Comparison of ENCODE assay signal across 16 cellular contexts in the genomic region with DNA sequence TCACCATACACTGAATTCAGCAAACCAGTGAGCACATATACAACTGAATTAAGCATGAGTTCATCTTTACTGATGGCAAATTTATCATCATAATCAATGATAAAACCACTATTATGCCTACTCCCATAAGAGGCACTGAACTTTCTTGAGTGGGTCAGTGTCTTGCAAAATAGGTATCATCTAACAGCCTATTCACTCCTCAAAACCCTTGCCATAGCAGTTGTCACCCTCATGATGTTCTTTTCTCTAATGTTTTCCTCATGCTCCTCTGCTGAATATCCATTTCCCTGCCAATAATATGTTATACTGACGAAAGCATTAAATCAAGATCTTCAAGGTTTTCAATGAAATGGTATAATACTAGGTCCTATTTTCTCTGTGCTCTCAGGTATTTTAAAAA. TPM values are rescaled to one million over a fixed set of nuclear protein-coding genes. Genes with fewer than 3 reads are reported as not detected.
DNase-seq lines count a peak whose midpoint lies in the region; ATAC-seq, FAIRE-seq and TF ChIP-seq lines count a peak whose summit lies in the region.
"Had no signal": no experiment of that assay in that cellular context is flagged by ENCODE, and none has a peak within 500 bp of the region (broad histone marks: within the 10 kb centered on the region; RNA-seq: fewer than 3 reads in every experiment).

No MANE protein-coding gene starts in this region.

- TF ChIP-seq CTCF in KMS-11 (conservative IDR thresholded peaks at IDR 0.05; ENCODE audit: low read depth, low read length) (no peak), endothelial cell of umbilical vein (IDR thresholded peaks at IDR 0.05; ENCODE audit: extremely low read depth in 1 of 2, insufficient read depth in 1 of 2, low read depth in 1 of 2, low read length in 2 of 2) (no peak), psoas muscle (IDR thresholded peaks at IDR 0.05) (no peak)

- no peak for DNase-seq in activated CD4-positive, alpha-beta T cell treated with anti-CD3 and anti-CD28 coated beads, Interleukin-2, amount 10 ng/mL, durations not matched to agents 24 days and 14 days
- no peak for DNase-seq in activated CD4-positive, alpha-beta T cell treated with anti-CD3 and anti-CD28 coated beads, Interleukin-2, amount 50 U/mL, for 1 hour
- DNase-seq in endothelial cell of umbilical vein (ENCODE audit: low read depth, low spot score) (no peak), psoas muscle (no peak), mesendoderm (no peak), KG1 (lab: John Stamatoyannopoulos, UW) (no peak)
- DNase-seq: DMS 273 treated with DMSO at 0.1 percent for 48 hours, foreskin melanocyte, NCI-H187 treated with DMSO at 0.1 percent for 48 hours, NCI-H774 had no signal

- H3K79me2 ChIP-seq in KMS-11 (ENCODE audit: insufficient read depth, low read depth): peaks cover 96% of the 10 kb centered on the region
- peaks cover 99% of the 10 kb centered on the region for H3K79me2 ChIP-seq in endothelial cell of umbilical vein (ENCODE audit: control insufficient read depth, insufficient read depth, low read length)
- peaks cover 87% of the 10 kb centered on the region for H3K79me2 ChIP-seq in mesendoderm (ENCODE audit: control insufficient read depth, insufficient read depth, low read length)

- no peak overlapping the region for H2BK5ac ChIP-seq in mesendoderm (ENCODE audit: low read length)

- dilution Hi-C loops in endothelial cell of umbilical vein (cut with MboI; ENCODE audit: extremely low pct_ligation_motif_present, low sequenced_read_pairs): no loop called here

- H3K27me3 ChIP-seq in KMS-11 (ENCODE audit: insufficient read depth, low read depth): no peaks in the 10 kb centered on the region
- H3K27me3 ChIP-seq in endothelial cell of umbilical vein (ENCODE audit: control insufficient read depth in 2 of 2, insufficient read depth in 2 of 2, low read length in 2 of 2): no peaks in the 10 kb centered on the region
- no peaks in the 10 kb centered on the region for H3K27me3 ChIP-seq in psoas muscle (ENCODE audit: insufficient read depth in 3 of 3, low read length in 2 of 3)
- no peaks in the 10 kb centered on the region for H3K27me3 ChIP-seq in mesendoderm (ENCODE audit: insufficient read depth, low read length, poor library complexity)
- H3K27me3 ChIP-seq: ascending aorta had no signal

- no peak overlapping the region for H2AFZ ChIP-seq in KMS-11 (ENCODE audit: low read depth)
- H2AFZ ChIP-seq in endothelial cell of umbilical vein (ENCODE audit: low read depth, low read length): no peak overlapping the region

- no peak overlapping the region for H3K4ac ChIP-seq in mesendoderm (ENCODE audit: low read depth, low read length)

- H2BK15ac ChIP-seq in mesendoderm (replicated peaks; ENCODE audit: low read depth): no peak overlapping the region

- peaks cover 3% of the 10 kb centered on the region; the same call in 1 of the 2 replicates for H3K36me3 ChIP-seq in KMS-11 (ENCODE audit: insufficient read depth)
- H3K36me3 ChIP-seq in endothelial cell of umbilical vein (ENCODE audit: control insufficient read depth in 2 of 2, extremely low read depth in 1 of 2, insufficient read depth in 2 of 2, low read length in 2 of 2): peaks cover 5 to 13% of the 10 kb centered on the region in 2 experiments
- H3K36me3 ChIP-seq in psoas muscle (ENCODE audit: insufficient read depth in 1 of 2, low read depth in 1 of 2): peaks cover 4 to 21% of the 10 kb centered on the region in 2 donors
- H3K36me3 ChIP-seq in mesendoderm (ENCODE audit: control insufficient read depth, insufficient read depth, low read length): peaks cover 2% of the 10 kb centered on the region

- no peak overlapping the region for H3K23ac ChIP-seq in mesendoderm (ENCODE audit: low read length)

- H3K27me3 Mint-ChIP-seq in activated CD4-positive, alpha-beta T cell treated with anti-CD3 and anti-CD28 coated beads, Interleukin-2, amount 10 ng/mL, durations not matched to agents 24 days and 14 days: no peaks in the 10 kb centered on the region

- peak overlapping the region; percentile 29; the same call in 1 of the 2 replicates for H3K4me2 ChIP-seq in KMS-11
- peak overlapping the region; percentile 28 for H3K4me2 ChIP-seq in endothelial cell of umbilical vein (ENCODE audit: insufficient read depth, low read length)
- no peak overlapping the region for H3K4me2 ChIP-seq in mesendoderm (ENCODE audit: low read length)

- WGBS in psoas muscle, 3 donors: 50 to 80% (median 59%) methylated on average over 1 of the region's 1 CpG
- WGBS in mesendoderm (ENCODE audit: extremely low coverage, insufficient coverage, low lambda C conversion rate): no CpG with 5 or more reads among the region's 1 CpG

- H3K27ac Mint-ChIP-seq in activated CD4-positive, alpha-beta T cell treated with anti-CD3 and anti-CD28 coated beads, Interleukin-2, amount 10 ng/mL, durations not matched to agents 24 days and 14 days: peak overlapping the region; percentile 71

- no peaks in the 10 kb centered on the region for H3K9me3 Mint-ChIP-seq in activated CD4-positive, alpha-beta T cell treated with anti-CD3 and anti-CD28 coated beads, Interleukin-2, amount 10 ng/mL, durations not matched to agents 24 days and 14 days

- no TSS peak for BruUV-seq in endothelial cell of umbilical vein (replicated peaks; lab: Mats Ljungman, UMichigan)

- intact Hi-C loops in activated CD4-positive, alpha-beta T cell treated with anti-CD3 and anti-CD28 coated beads, Interleukin-2, amount 10 ng/mL, durations not matched to agents 24 days and 14 days (cut with micrococcal nuclease): loop anchor here (10.0 kb wide), 1 partner anchor 1428 kb away; no protein-coding TSS in a partner anchor
- intact Hi-C loops in endothelial cell of umbilical vein (cut with micrococcal nuclease) (loop anchor here (10.0 kb wide), 2 partner anchors 232 to 892 kb away; no protein-coding TSS in a partner anchor), psoas muscle (cut with DNase I) (no loop called here)

- FAIRE-seq in endothelial cell of umbilical vein (lab: Jason Lieb, UNC): no peak
- FAIRE-seq: A549, TTC549 had no signal

- H3K4me3 ChIP-seq in KMS-11 (IDR thresholded peaks at IDR 0.05; ENCODE audit: insufficient read depth, low read depth, low read length): no peak overlapping the region
- no peak overlapping the region for H3K4me3 ChIP-seq in endothelial cell of umbilical vein (replicated peaks in 1 of 3; ENCODE audit: insufficient read depth in 1 of 3, low read depth in 1 of 3, low read length in 3 of 3)
- H3K4me3 ChIP-seq in psoas muscle: peak overlapping the region; percentile 31
- H3K4me3 ChIP-seq in mesendoderm (ENCODE audit: low read length): no peak overlapping the region
- H3K4me3 ChIP-seq: A549, K562 had no signal

- H3K4me1 Mint-ChIP-seq in activated CD4-positive, alpha-beta T cell treated with anti-CD3 and anti-CD28 coated beads, Interleukin-2, amount 10 ng/mL, durations not matched to agents 24 days and 14 days: peaks cover 59% of the 10 kb centered on the region

- H4K8ac ChIP-seq in mesendoderm (ENCODE audit: low read depth, low read length): no peak overlapping the region

- TF ChIP-seq POLR2A in endothelial cell of umbilical vein (IDR thresholded peaks at IDR 0.05; ENCODE audit: low read depth, low read length): no peak

- H3K9me1 ChIP-seq in endothelial cell of umbilical vein (replicated peaks; ENCODE audit: control insufficient read depth, extremely low read depth, insufficient read depth, low read length): no peaks in the 10 kb centered on the region

- no peak overlapping the region for H2BK120ac ChIP-seq in mesendoderm (ENCODE audit: low read depth, low read length)

- no peak overlapping the region for H3K4me3 Mint-ChIP-seq in activated CD4-positive, alpha-beta T cell treated with anti-CD3 and anti-CD28 coated beads, Interleukin-2, amount 10 ng/mL, durations not matched to agents 24 days and 14 days

- H3K4me1 ChIP-seq in KMS-11 (ENCODE audit: low read depth, poor library complexity, severe bottlenecking) (peaks cover 54% of the 10 kb centered on the region), endothelial cell of umbilical vein (ENCODE audit: control insufficient read depth, extremely low read depth, insufficient read depth, low read length) (peaks cover 27% of the 10 kb centered on the region), psoas muscle (peaks cover 66% of the 10 kb centered on the region), mesendoderm (ENCODE audit: control insufficient read depth, low read depth, low read length) (peaks cover 20% of the 10 kb centered on the region)

- H3K79me1 ChIP-seq in mesendoderm (ENCODE audit: low read length): no peaks in the 10 kb centered on the region

- POLR2A ChIA-PET in endothelial cell of umbilical vein (lab: Charles Lee): interaction anchor here (0.7 kb wide), 1 partner anchor 203 kb away, joined by 5 read pairs; no protein-coding TSS in a partner anchor

- H3K27ac ChIP-seq in KMS-11: peak overlapping the region; percentile 48; the same call in 1 of the 2 replicates
- no peak overlapping the region for H3K27ac ChIP-seq in endothelial cell of umbilical vein (ENCODE audit: insufficient read depth, low read depth, low read length)
- no peak overlapping the region for H3K27ac ChIP-seq in psoas muscle
- no peak overlapping the region for H3K27ac ChIP-seq in mesendoderm (ENCODE audit: low read depth, low read length)
- H3K27ac ChIP-seq: A549 had no signal

- H3K9ac ChIP-seq in KMS-11: no peak overlapping the region
- no peak overlapping the region for H3K9ac ChIP-seq in endothelial cell of umbilical vein (replicated peaks; ENCODE audit: extremely low read depth, insufficient read depth, low read length)
- H3K9ac ChIP-seq in mesendoderm (ENCODE audit: low read length): no peak overlapping the region

- no peak overlapping the region for H4K5ac ChIP-seq in mesendoderm (ENCODE audit: low read length)

- ATAC-seq in psoas muscle (peak in 3 of 4 donors; percentile 20 to 65 (median 40)), GM18511 (IDR thresholded peaks at IDR 0.05; ENCODE audit: unreplicated experiment) (no peak)
- ATAC-seq: A549 had no signal

- H3K9me3 ChIP-seq in endothelial cell of umbilical vein (replicated peaks; ENCODE audit: control insufficient read depth, insufficient read depth, low read length): no peaks in the 10 kb centered on the region
- H3K9me3 ChIP-seq in psoas muscle: no peaks in the 10 kb centered on the region
- H3K9me3 ChIP-seq: A549, ascending aorta had no signal

- H2AK5ac ChIP-seq in mesendoderm (ENCODE audit: low read length): no peak overlapping the region

- CTCF ChIA-PET in endothelial cell of umbilical vein (lab: Charles Lee): no interaction called here

- H4K20me1 ChIP-seq in KMS-11 (ENCODE audit: insufficient read depth): peaks cover 70% of the 10 kb centered on the region
- peaks cover 40% of the 10 kb centered on the region for H4K20me1 ChIP-seq in endothelial cell of umbilical vein (replicated peaks; ENCODE audit: control insufficient read depth, extremely low read depth, insufficient read depth, low read length)

- H3K18ac ChIP-seq in mesendoderm (ENCODE audit: low read length): no peak overlapping the region

- H3K56ac ChIP-seq in mesendoderm (ENCODE audit: low read length): no peak overlapping the region

- peaks cover 38% of the 10 kb centered on the region for H3K36me3 Mint-ChIP-seq in activated CD4-positive, alpha-beta T cell treated with anti-CD3 and anti-CD28 coated beads, Interleukin-2, amount 10 ng/mL, durations not matched to agents 24 days and 14 days (ENCODE audit: low read depth)

RNA-seq across cellular contexts. Expression of a gene that starts 5.6 kb away (rescaled TPM):
- total RNA-seq in activated CD4-positive, alpha-beta T cell treated with anti-CD3 and anti-CD28 coated beads, Interleukin-2, amount 10 ng/mL, durations not matched to agents 24 days and 14 days: 86.6 and 96.8 TPM in 2 replicates
- 95.7 and 111 TPM in 2 replicates for total RNA-seq in endothelial cell of umbilical vein
- 41.8 and 44.4 TPM in 2 replicates for polyA plus RNA-seq in endothelial cell of umbilical vein
- polyA plus RNA-seq in endothelial cell of umbilical vein (2011; cell fraction: cytosol; rRNA removed): 20.6 and 30.6 TPM in 2 replicates
- polyA plus RNA-seq in endothelial cell of umbilical vein (2011; cell fraction: nucleus; rRNA removed): 361 and 575 TPM in 2 replicates
- polyA plus RNA-seq in endothelial cell of umbilical vein (2012): 61.3 and 103 TPM in 2 replicates
- polyA minus RNA-seq in endothelial cell of umbilical vein: 30.9 and 31.1 TPM in 2 replicates
- polyA minus RNA-seq in endothelial cell of umbilical vein (2011; cell fraction: cytosol; rRNA and poly(A)+ RNA removed): 8.6 TPM
- polyA minus RNA-seq in endothelial cell of umbilical vein (2011; cell fraction: nucleus; rRNA and poly(A)+ RNA removed): 98.8 and 136 TPM in 2 replicates
- 10 to 100 TPM; 23.2 to 34.2 (median 27.1) TPM for total RNA-seq in psoas muscle
- 10 to 100 TPM; 23.6 to 43.5 (median 23.8) TPM for polyA plus RNA-seq in psoas muscle
- polyA plus RNA-seq in mesendoderm (2013, experiment 1 of 2): 93.9 TPM
- polyA plus RNA-seq in mesendoderm (2013, experiment 2 of 2): 92.1 TPM

RNA-seq across cellular contexts. Expression of a gene that starts 26.8 kb away (rescaled TPM):
- 0.24 and 0.30 TPM in 2 replicates for total RNA-seq in activated CD4-positive, alpha-beta T cell treated with anti-CD3 and anti-CD28 coated beads, Interleukin-2, amount 10 ng/mL, durations not matched to agents 24 days and 14 days
- total RNA-seq in endothelial cell of umbilical vein: 69.5 and 80.3 TPM in 2 replicates
- polyA plus RNA-seq in endothelial cell of umbilical vein: 42.0 and 50.4 TPM in 2 replicates
- polyA plus RNA-seq in endothelial cell of umbilical vein (2011; cell fraction: cytosol; rRNA removed): 46.0 and 47.8 TPM in 2 replicates
- polyA plus RNA-seq in endothelial cell of umbilical vein (2011; cell fraction: nucleus; rRNA removed): 125 and 151 TPM in 2 replicates
- 26.2 and 34.6 TPM in 2 replicates for polyA plus RNA-seq in endothelial cell of umbilical vein (2012)
- polyA minus RNA-seq in endothelial cell of umbilical vein: 97.3 and 109 TPM in 2 replicates
- polyA minus RNA-seq in endothelial cell of umbilical vein (2011; cell fraction: cytosol; rRNA and poly(A)+ RNA removed): 0.51 TPM
- polyA minus RNA-seq in endothelial cell of umbilical vein (2011; cell fraction: nucleus; rRNA and poly(A)+ RNA removed): 147 and 153 TPM in 2 replicates
- total RNA-seq in psoas muscle: 10 to 100 TPM in 1 of 4 donors, 1 to 10 TPM in 3; 6.6 to 10.8 (median 9.4) TPM
- 1 to 10 TPM; 5.8 to 9.2 (median 6.7) TPM for polyA plus RNA-seq in psoas muscle
- 29.5 TPM for polyA plus RNA-seq in mesendoderm (2013, experiment 1 of 2)
- polyA plus RNA-seq in mesendoderm (2013, experiment 2 of 2): 30.1 TPM

Comparison
In these comparisons a context has a peak if more than half of its experiments do, and no peak if none do; other contexts are left out.
1. intact Hi-C loops: an anchor here in activated CD4-positive, alpha-beta T cell treated with anti-CD3 and anti-CD28 coated beads, Interleukin-2, amount 10 ng/mL, durations not matched to agents 24 days and 14 days (10.0 kb wide) and endothelial cell of umbilical vein (10.0 kb wide); none called in psoas muscle.